16 cellular contexts compared by ENCODE assay signal in the genomic region with DNA sequence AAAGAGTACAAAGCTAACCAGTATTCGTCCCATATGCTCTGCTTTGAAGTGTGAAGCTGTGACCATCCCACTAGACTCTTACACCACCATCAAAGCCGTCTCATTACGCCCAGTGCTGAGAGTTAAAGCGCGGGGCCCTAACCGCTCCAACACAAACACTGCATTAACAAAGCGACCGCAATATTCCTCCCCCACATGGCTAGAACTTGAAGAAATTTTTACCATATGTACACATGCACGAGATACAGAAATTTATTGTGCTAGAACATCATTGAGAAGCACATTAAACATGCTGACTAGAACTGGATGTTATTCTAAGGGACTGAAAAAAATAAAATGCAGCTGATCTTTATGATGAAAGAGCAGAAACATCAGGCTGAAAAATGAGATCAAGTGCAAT. TPM values are rescaled to one million over a fixed set of nuclear protein-coding genes. Genes with fewer than 3 reads are reported as not detected.
DNase-seq lines count a peak whose midpoint lies in the region; ATAC-seq, FAIRE-seq and TF ChIP-seq lines count a peak whose summit lies in the region.
"Had no signal": no experiment of that assay in that cellular context is flagged by ENCODE, and none has a peak within 500 bp of the region (broad histone marks: within the 10 kb centered on the region; RNA-seq: fewer than 3 reads in every experiment).

No MANE protein-coding gene starts in this region.

- DNase-seq in HepG2 (ENCODE audit: low spot score) (no peak), right lobe of liver (no peak), fibroblast of mammary gland (ENCODE audit: low read depth) (peak; percentile 13), midbrain (lab: John Stamatoyannopoulos, UW) (peak; percentile 18), A673 (ENCODE audit: low spot score) (no peak), amniotic stem cell (lab: John Stamatoyannopoulos, UW) (no peak)
- no peak for DNase-seq in stimulated activated CD4-positive, alpha-beta T cell treated with anti-CD3 and anti-CD28 coated beads, Interleukin-4, amount 100 ng/mL, for 24 hours
- DNase-seq: 8988T, DMS 273 treated with DMSO at 0.1 percent for 48 hours, KBM-7, MV-4-11, NCI-H187 treated with DMSO at 0.1 percent for 48 hours, NCI-H748 treated with DMSO at 0.1 percent for 48 hours had no signal

- TF ChIP-seq EP300 in HepG2 (IDR thresholded peaks at IDR 0.05; ENCODE audit: low read depth in 2 of 2, low read length in 2 of 2) (no peak), HepG2 (CRISPR knock-in tag; IDR thresholded peaks at IDR 0.05; ENCODE audit: borderline replicate concordance) (no peak)

- H3K4me1 ChIP-seq in HepG2 (ENCODE audit: insufficient read depth, low read length) (no peaks in the 10 kb centered on the region), right lobe of liver (no peaks in the 10 kb centered on the region), A673 (ENCODE audit: insufficient read depth, low read length, poor library complexity, severe bottlenecking) (no peaks in the 10 kb centered on the region)

- H3K9me3 ChIP-seq in HepG2 (ENCODE audit: low read length), result no peaks in the 10 kb centered on the region
- no peaks in the 10 kb centered on the region for H3K9me3 ChIP-seq in right lobe of liver
- no peaks in the 10 kb centered on the region for H3K9me3 ChIP-seq in A673 (ENCODE audit: low read depth, low read length, poor library complexity, severe bottlenecking)

- TF ChIP-seq CTCF in HepG2 (CRISPR knock-in tag; IDR thresholded peaks at IDR 0.05) (no peak), right lobe of liver (IDR thresholded peaks at IDR 0.05) (no peak), fibroblast of mammary gland (conservative IDR thresholded peaks at IDR 0.05; ENCODE audit: control insufficient read depth, insufficient read depth, low read depth, low read length) (no peak), A673 (conservative IDR thresholded peaks at IDR 0.05; ENCODE audit: low read depth, low read length) (no peak)

- no peaks in the 10 kb centered on the region for H3K79me2 ChIP-seq in HepG2 (ENCODE audit: insufficient read depth, low read length)

- H4K20me1 ChIP-seq in HepG2 (ENCODE audit: insufficient read depth, low read length), result no peaks in the 10 kb centered on the region

- no peak for FAIRE-seq in HepG2 (lab: Jason Lieb, UNC)
- FAIRE-seq: GM12892, H1 had no signal

- TF ChIP-seq POLR2A in HepG2 (IDR thresholded peaks at IDR 0.05; ENCODE audit: insufficient read depth in 1 of 2, low read depth in 2 of 2, low read length in 2 of 2), result no peak
- no peak for TF ChIP-seq POLR2A in right lobe of liver (IDR thresholded peaks at IDR 0.05)

- POLR2A ChIA-PET in HepG2 (lab: Yijun Ruan, JAX) (no interaction called here), A673 (lab: Charles Lee; ENCODE audit: low non-redundant PET) (interaction anchor here (0.5 kb wide), 1 partner anchor 213 kb away, joined by 3 read pairs; no protein-coding TSS in a partner anchor)

- H3K27me3 ChIP-seq in HepG2 (ENCODE audit: control insufficient read depth in 1 of 2, insufficient read depth in 2 of 2, low read length in 2 of 2), result 0 out of 5 replicates have a peak, but pooled peaks cover 0 to 1% of the 10 kb centered on the region in 2 experiments
- H3K27me3 ChIP-seq in right lobe of liver, result no peaks in the 10 kb centered on the region
- H3K27me3 ChIP-seq in A673 (replicated peaks; ENCODE audit: insufficient read depth, low read depth, low read length, poor library complexity), result peaks cover 6% of the 10 kb centered on the region

- no peak for TF ChIP-seq RAD21 in HepG2 (CRISPR knock-in tag; IDR thresholded peaks at IDR 0.05)

- H3K27ac ChIP-seq in HepG2 (ENCODE audit: extremely low read length, insufficient read depth, low read length) (no peak overlapping the region), right lobe of liver (no peak overlapping the region), A673 (ENCODE audit: low read depth, low read length, poor library complexity, severe bottlenecking) (no peak overlapping the region)

- intact Hi-C loops in HepG2 (cut with micrococcal nuclease; ENCODE audit: unreplicated experiment), result no loop called here
- intact Hi-C loops in right lobe of liver (cut with DNase I), result no loop called here
- intact Hi-C loops in A673 (cut with micrococcal nuclease; ENCODE audit: unreplicated experiment), result no loop called here

- no peaks in the 10 kb centered on the region for H3K36me3 ChIP-seq in HepG2 (replicated peaks in 1 of 2; ENCODE audit: control insufficient read depth in 1 of 2, insufficient read depth in 2 of 2, low read length in 2 of 2)
- H3K36me3 ChIP-seq in right lobe of liver, result no peaks in the 10 kb centered on the region
- H3K36me3 ChIP-seq in A673 (ENCODE audit: insufficient read depth, low read length, poor library complexity, severe bottlenecking), result no peaks in the 10 kb centered on the region

- no peak overlapping the region for H3K9ac ChIP-seq in HepG2 (ENCODE audit: insufficient read depth, low read depth, low read length)

- peak; percentile 70 for ATAC-seq in HepG2
- no peak for ATAC-seq in right lobe of liver
- ATAC-seq in GM19397 (IDR thresholded peaks at IDR 0.05; ENCODE audit: unreplicated experiment), result no peak

- BruUV-seq in HepG2 (replicated peaks; lab: Mats Ljungman, UMichigan), result no TSS peak
- BruUV-seq in A673 (replicated peaks; lab: Mats Ljungman, UMichigan), result no TSS peak

- CTCF ChIA-PET in HepG2 (lab: Yijun Ruan, JAX; ENCODE audit: low intra/inter-chr PET ratio, low total read pairs), result no interaction called here
- CTCF ChIA-PET in A673 (lab: Charles Lee), result no interaction called here

- H2AFZ ChIP-seq in HepG2 (ENCODE audit: low read length), result no peak overlapping the region

- WGBS in HepG2 (ENCODE audit: low lambda C conversion rate), result 4% methylated on average over 9 of the region's 9 CpGs
- WGBS in right lobe of liver (ENCODE audit: insufficient coverage, low coverage, low lambda C conversion rate, missing lambda C conversion rate), result 78% methylated on average over 9 of the region's 9 CpGs

- H3K4me3 ChIP-seq in HepG2 (replicated peaks in 1 of 3; ENCODE audit: insufficient read depth in 1 of 3, low read depth in 2 of 3, low read length in 3 of 3) (no peak overlapping the region), right lobe of liver (no peak overlapping the region), fibroblast of mammary gland (ENCODE audit: control insufficient read depth, low read depth, low read length) (no peak overlapping the region), A673 (ENCODE audit: low read depth, low read length, poor library complexity, severe bottlenecking) (no peak overlapping the region)

- in situ Hi-C loops in HepG2 (cut with HindIII; ENCODE audit: extremely low pct_ligation_motif_present, low pct_unique_long_range_greater_than_20kb), result no loop called here

- no peak overlapping the region for H3K4me2 ChIP-seq in HepG2 (ENCODE audit: low read depth, low read length)

TF ChIP-seq in HepG2, 621 proteins besides CTCF, POLR2A, EP300 and RAD21 (continues in another document):
- TF ChIP-seq ZNF724P (CRISPR knock-in tag; IDR thresholded peaks at IDR 0.05; ENCODE audit: borderline replicate concordance) (no peak), PRDM4 (CRISPR knock-in tag; IDR thresholded peaks at IDR 0.05; ENCODE audit: borderline replicate concordance) (no peak), ARNT (IDR thresholded peaks at IDR 0.05) (no peak)

RNA-seq across cellular contexts. Expression of gene FTCDNL1, which starts 20.5 kb away (rescaled TPM):
- total RNA-seq in HepG2 (2016; rRNA removed; fragmentation: Illumina TruSeq; extraction: Trizol) (1.1 and 1.4 TPM in 2 replicates), right lobe of liver (1 to 10 TPM; 2.7 to 8.7 (median 6.7) TPM), A673 (2021) (0.88 and 1.0 TPM in 2 replicates)
- 3.0 and 3.3 TPM in 2 replicates for total RNA-seq in HepG2 (2016; cell fraction: cytosol; rRNA removed; fragmentation: Illumina TruSeq; extraction: Trizol; ENCODE audit: low read depth)
- total RNA-seq in HepG2 (2016; cell fraction: insoluble cytoplasmic fraction; rRNA removed; fragmentation: Illumina TruSeq; extraction: Trizol), result 1.4 TPM in 2 replicates
- total RNA-seq in HepG2 (2016; cell fraction: membrane; rRNA removed; fragmentation: Illumina TruSeq; extraction: Trizol), result 2.4 and 4.0 TPM in 2 replicates
- total RNA-seq in HepG2 (2016; cell fraction: nucleus; rRNA removed; fragmentation: Illumina TruSeq; extraction: Trizol), result 0.65 and 1.5 TPM in 2 replicates
- polyA plus RNA-seq in HepG2 (2011; rRNA removed), result 0.65 and 0.98 TPM in 2 replicates
- 0.35 and 0.40 TPM in 2 replicates for polyA plus RNA-seq in HepG2 (2011; cell fraction: cytosol; rRNA removed)
- 0.76 TPM in 1 of 2 replicates, not detected in the other for polyA plus RNA-seq in HepG2 (2011; cell fraction: nucleus; rRNA removed)
- 0.35 and 1.4 TPM in 2 replicates for polyA plus RNA-seq in HepG2 (2012)
- 4.0 and 4.1 TPM in 2 replicates for polyA plus RNA-seq in HepG2 (2016; cell fraction: cytosol; fragmentation: Illumina TruSeq; extraction: Trizol; ENCODE audit: low read depth)
- 1.3 and 1.6 TPM in 2 replicates for polyA plus RNA-seq in HepG2 (2016; cell fraction: insoluble cytoplasmic fraction; fragmentation: Illumina TruSeq; extraction: Trizol; ENCODE audit: low read depth)
- 3.6 and 4.4 TPM in 2 replicates for polyA plus RNA-seq in HepG2 (2016; cell fraction: membrane; fragmentation: Illumina TruSeq; extraction: Trizol; ENCODE audit: low read depth)
- 0.53 and 0.70 TPM in 2 replicates for polyA plus RNA-seq in HepG2 (2016; cell fraction: nucleus; fragmentation: Illumina TruSeq; extraction: Trizol; ENCODE audit: insufficient read depth, low read depth)
- polyA minus RNA-seq in HepG2 (2011; rRNA and poly(A)+ RNA removed; ENCODE audit: low replicate concordance), result 1.0 and 1.4 TPM in 2 replicates
- polyA minus RNA-seq in HepG2 (2011; cell fraction: cytosol; rRNA and poly(A)+ RNA removed), result 0.69 TPM in 1 of 2 replicates, not detected in the other
- polyA minus RNA-seq in HepG2 (2011; cell fraction: nucleus; rRNA and poly(A)+ RNA removed), result 0.52 and 3.4 TPM in 2 replicates

Comparison
In these comparisons a context has a peak if more than half of its experiments do, and no peak if none do; other contexts are left out.
1. DNase-seq: peak in fibroblast of mammary gland (single experiment) and midbrain (single experiment); none in HepG2 (single experiment), right lobe of liver (0 of 3), A673 (single experiment), stimulated activated CD4-positive, alpha-beta T cell treated with anti-CD3 and anti-CD28 coated beads, Interleukin-4, amount 100 ng/mL, for 24 hours (single experiment) and amniotic stem cell (single experiment).